In genomic region chr7:20795881-20796280, GRCh38 we compare ENCODE assay signal across 15 cellular contexts. TPM values are rescaled to one million over a fixed set of nuclear protein-coding genes. Genes with fewer than 3 reads are reported as not detected.
"Had no signal": no experiment of that assay in that cellular context is flagged by ENCODE, and none has a peak within 500 bp of the region (broad histone marks: within the 10 kb centered on the region; RNA-seq: fewer than 3 reads in every experiment).

No MANE protein-coding gene starts in this region.

- H3K27ac Mint-ChIP-seq: stimulated activated naive B cell treated with anti-CD40 and anti-IgM and Interleukin-4, amounts not matched to agents 10 μg/mL and 1 μg/mL and 100 μg/mL, for 72 hours had no signal

- H3K36me3 Mint-ChIP-seq: stimulated activated naive B cell treated with anti-CD40 and anti-IgM and Interleukin-4, amounts not matched to agents 10 μg/mL and 1 μg/mL and 100 μg/mL, for 72 hours had no signal

- DNase-seq: activated CD4-positive, alpha-beta T cell treated with anti-CD3 and anti-CD28 coated beads for 1 hour; activated naive CD4-positive, alpha-beta T cell treated with anti-CD3 and anti-CD28 coated beads, Interleukin-2, amount 50 U/mL, for 16 hours; adrenal gland; caudate nucleus; colonic mucosa; left colon; naive B cell; posterior cingulate gyrus; right lobe of liver; spleen; stimulated activated CD4-positive, alpha-beta T cell treated with anti-CD3 and anti-CD28 coated beads, Interleukin-2, amount 100 ng/mL, for 24 hours; stimulated activated naive B cell treated with anti-CD40 and anti-IgM and Interleukin-4, amounts not matched to agents 10 μg/mL and 1 μg/mL and 100 μg/mL, for 72 hours; T-helper 2 cell; trophoblast cell had no signal

- H3K9me3 ChIP-seq: adrenal gland, colonic mucosa, right lobe of liver had no signal

- ATAC-seq: left colon, right lobe of liver had no signal

- H3K27ac ChIP-seq: adrenal gland, colonic mucosa, right lobe of liver, spleen had no signal

- H3K36me3 ChIP-seq: adrenal gland, colonic mucosa, right lobe of liver, spleen had no signal

- H3K4me3 ChIP-seq: adrenal gland, colonic mucosa, lung, right lobe of liver had no signal

RNA-seq across cellular contexts. Expression of gene SP8, which starts 9.2 kb away (rescaled TPM):
- total RNA-seq: adrenal gland, left colon, lung, right lobe of liver, spleen had no signal
